Comparison of ENCODE assay signal across 1 cellular context in the genomic region with DNA sequence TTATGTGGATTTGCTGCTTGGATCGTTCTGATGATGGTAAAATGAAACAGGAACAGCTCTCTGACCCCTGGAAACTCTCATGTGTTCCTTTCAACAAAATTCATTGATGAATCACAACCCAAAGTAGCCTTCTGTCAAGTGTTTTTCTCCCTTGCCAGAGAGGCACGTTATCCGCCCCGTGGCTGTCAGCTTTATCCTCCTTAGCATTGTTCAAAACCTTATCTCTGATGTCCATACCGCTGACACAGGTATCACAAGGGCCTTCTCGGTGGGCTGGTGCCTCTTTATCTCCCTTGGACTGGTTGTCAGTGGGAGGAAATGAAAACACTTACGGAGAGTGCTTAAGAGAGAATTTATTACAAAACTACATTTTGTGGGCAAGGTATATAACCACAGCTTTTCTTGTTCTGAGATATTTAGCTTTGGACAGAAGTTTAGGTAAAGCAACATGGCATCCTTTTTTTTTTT.
TF ChIP-seq lines count a peak whose summit lies in the region.

No MANE protein-coding gene starts in this region.

TF ChIP-seq in K562, 482 proteins besides CTCF, POLR2A, EP300 and RAD21 (continued from another document and continues in another):
- TF ChIP-seq ZBTB5 (IDR thresholded peaks at IDR 0.05) (no peak), NUFIP1 (IDR thresholded peaks at IDR 0.05; ENCODE audit: partially characterized antibody) (no peak), ARHGAP35 (IDR thresholded peaks at IDR 0.05; ENCODE audit: partially characterized antibody) (no peak), ZNF436 (CRISPR knock-in tag; IDR thresholded peaks at IDR 0.05) (no peak), SIN3A (IDR thresholded peaks at IDR 0.05; ENCODE audit: borderline replicate concordance in 2 of 2, control insufficient read depth in 1 of 2, low read depth in 2 of 2, low read length in 2 of 2) (no peak), RBM39 (optimal IDR thresholded peaks at IDR 0.05; ENCODE audit: low read depth, low read length) (no peak), RUNX1 (IDR thresholded peaks at IDR 0.05; ENCODE audit: low read depth) (0 out of 2 replicates have a peak, but pooled peaks have one; percentile 68), NFE2L1 (tag; IDR thresholded peaks at IDR 0.05; ENCODE audit: borderline replicate concordance, low read depth) (no peak), SP1 (CRISPR knock-in tag; IDR thresholded peaks at IDR 0.05) (no peak), ZMIZ1 (IDR thresholded peaks at IDR 0.05; ENCODE audit: low read depth in 2 of 2, low read length in 2 of 2) (peak in 1 of 2 experiments; percentile 91; a peak in 2 of 4 replicates), SOX6 (IDR thresholded peaks at IDR 0.05) (peak; percentile 100), SETDB1 (IDR thresholded peaks at IDR 0.05; ENCODE audit: low read length) (no peak), ZNF354B (CRISPR knock-in tag; IDR thresholded peaks at IDR 0.05) (no peak; the same call in 1 of the 2 replicates), ILF3 (IDR thresholded peaks at IDR 0.05; ENCODE audit: borderline replicate concordance) (no peak), ZNF785 (CRISPR knock-in tag; IDR thresholded peaks at IDR 0.05) (no peak), SRF (CRISPR knock-in tag; IDR thresholded peaks at IDR 0.05) (no peak), KDM5B (IDR thresholded peaks at IDR 0.05; ENCODE audit: insufficient replicate concordance, low read depth, low read length) (no peak), RHOXF2B (CRISPR knock-in tag; conservative IDR thresholded peaks at IDR 0.05) (no peak), ZNF282 (CRISPR knock-in tag; IDR thresholded peaks at IDR 0.05) (no peak), BMI1 (IDR thresholded peaks at IDR 0.05; ENCODE audit: low read length) (no peak), ADNP (tag; IDR thresholded peaks at IDR 0.05) (peak; percentile 56), CC2D1A (IDR thresholded peaks at IDR 0.05) (peak; percentile 83; the same call in 1 of the 2 replicates), ZNF311 (CRISPR knock-in tag; IDR thresholded peaks at IDR 0.05) (no peak), CBX5 (IDR thresholded peaks at IDR 0.05; ENCODE audit: borderline replicate concordance, low read depth) (no peak), CBX8 (IDR thresholded peaks at IDR 0.05; ENCODE audit: borderline replicate concordance, extremely low read depth, low read depth, low read length, poor library complexity, severe bottlenecking) (no peak), ZNF518B (CRISPR knock-in tag; IDR thresholded peaks at IDR 0.05) (no peak), DMBX1 (CRISPR knock-in tag; IDR thresholded peaks at IDR 0.05; ENCODE audit: borderline replicate concordance) (peak; percentile 93; the same call in 1 of the 2 replicates), RBM34 (IDR thresholded peaks at IDR 0.05; ENCODE audit: borderline replicate concordance, insufficient read depth, low read length) (no peak), TOE1 (IDR thresholded peaks at IDR 0.05; ENCODE audit: borderline replicate concordance) (peak; percentile 71; the same call in 1 of the 2 replicates), TOE1 (CRISPR knock-in tag; IDR thresholded peaks at IDR 0.05; ENCODE audit: borderline replicate concordance, low read depth) (no peak), SRSF9 (IDR thresholded peaks at IDR 0.05; ENCODE audit: borderline replicate concordance, low read depth, low read length) (no peak), ZNF165 (CRISPR knock-in tag; IDR thresholded peaks at IDR 0.05; ENCODE audit: borderline replicate concordance) (no peak), RREB1 (CRISPR knock-in tag; IDR thresholded peaks at IDR 0.05) (no peak), MYC (IDR thresholded peaks at IDR 0.05; ENCODE audit: low read depth, low read length) (peak; percentile 72), MYC (CRISPR knock-in tag; IDR thresholded peaks at IDR 0.05; ENCODE audit: borderline replicate concordance, low read depth) (no peak), ETS2 (tag; IDR thresholded peaks at IDR 0.05; ENCODE audit: borderline replicate concordance, poor library complexity, severe bottlenecking) (no peak), ZNF143 (CRISPR knock-in tag; IDR thresholded peaks at IDR 0.05) (no peak), STAG1 (CRISPR knock-in tag; IDR thresholded peaks at IDR 0.05; ENCODE audit: borderline replicate concordance) (no peak), SRSF7 (optimal IDR thresholded peaks at IDR 0.05; ENCODE audit: low read depth, low read length) (no peak), ZC3H4 (CRISPR knock-in tag; IDR thresholded peaks at IDR 0.05; ENCODE audit: borderline replicate concordance) (no peak)
- TF ChIP-seq, protein P1, sequence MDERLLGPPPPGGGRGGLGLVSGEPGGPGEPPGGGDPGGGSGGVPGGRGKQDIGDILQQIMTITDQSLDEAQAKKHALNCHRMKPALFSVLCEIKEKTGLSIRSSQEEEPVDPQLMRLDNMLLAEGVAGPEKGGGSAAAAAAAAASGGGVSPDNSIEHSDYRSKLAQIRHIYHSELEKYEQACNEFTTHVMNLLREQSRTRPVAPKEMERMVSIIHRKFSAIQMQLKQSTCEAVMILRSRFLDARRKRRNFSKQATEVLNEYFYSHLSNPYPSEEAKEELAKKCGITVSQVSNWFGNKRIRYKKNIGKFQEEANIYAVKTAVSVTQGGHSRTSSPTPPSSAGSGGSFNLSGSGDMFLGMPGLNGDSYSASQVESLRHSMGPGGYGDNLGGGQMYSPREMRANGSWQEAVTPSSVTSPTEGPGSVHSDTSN (CRISPR knock-in tag; IDR thresholded peaks at IDR 0.05; ENCODE audit: low read depth) = no peak
- TF ChIP-seq, protein P1 (tag; conservative IDR thresholded peaks at IDR 0.05; ENCODE audit: low read depth) = peak; percentile 82
- TF ChIP-seq, protein P2, sequence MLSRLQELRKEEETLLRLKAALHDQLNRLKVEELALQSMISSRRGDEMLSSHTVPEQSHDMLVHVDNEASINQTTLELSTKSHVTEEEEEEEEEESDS (CRISPR knock-in tag; IDR thresholded peaks at IDR 0.05) = no peak
- TF ChIP-seq, protein P3, sequence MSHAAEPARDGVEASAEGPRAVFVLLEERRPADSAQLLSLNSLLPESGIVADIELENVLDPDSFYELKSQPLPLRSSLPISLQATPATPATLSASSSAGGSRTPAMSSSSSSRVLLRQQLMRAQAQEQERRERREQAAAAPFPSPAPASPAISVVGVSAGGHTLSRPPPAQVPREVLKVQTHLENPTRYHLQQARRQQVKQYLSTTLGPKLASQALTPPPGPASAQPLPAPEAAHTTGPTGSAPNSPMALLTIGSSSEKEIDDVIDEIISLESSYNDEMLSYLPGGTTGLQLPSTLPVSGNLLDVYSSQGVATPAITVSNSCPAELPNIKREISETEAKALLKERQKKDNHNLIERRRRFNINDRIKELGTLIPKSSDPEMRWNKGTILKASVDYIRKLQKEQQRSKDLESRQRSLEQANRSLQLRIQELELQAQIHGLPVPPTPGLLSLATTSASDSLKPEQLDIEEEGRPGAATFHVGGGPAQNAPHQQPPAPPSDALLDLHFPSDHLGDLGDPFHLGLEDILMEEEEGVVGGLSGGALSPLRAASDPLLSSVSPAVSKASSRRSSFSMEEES (CRISPR knock-in tag; IDR thresholded peaks at IDR 0.05) = peak; percentile 38
